Comparison of ENCODE assay signal across 16 cellular contexts in genomic region chr21:40680311-40680710, GRCh38.
"Had no signal": no experiment of that assay in that cellular context is flagged by ENCODE, and none has a peak within 500 bp of the region (broad histone marks: within the 10 kb centered on the region; RNA-seq: fewer than 3 reads in every experiment).

No MANE protein-coding gene starts in this region.

- H3K9ac ChIP-seq: parathyroid adenoma had no signal

- H3K36me3 Mint-ChIP-seq: immature natural killer cell, type B pancreatic cell had no signal

- H3K79me2 ChIP-seq: parathyroid adenoma had no signal

- H3K4me3 ChIP-seq: dorsolateral prefrontal cortex, lower lobe of right lung, suprapubic skin had no signal

- H3K27ac ChIP-seq: lower lobe of right lung, parathyroid adenoma, suprapubic skin had no signal

- H3K4me1 Mint-ChIP-seq: activated B cell treated with CpG ODN at 0.5 μM for 24 hours; activated CD4-positive, alpha-beta T cell treated with anti-CD3 and anti-CD28 coated beads, Interleukin-2, amount 10 ng/mL, durations not matched to agents 24 days and 14 days; activated naive CD8-positive, alpha-beta T cell treated with anti-CD3 and anti-CD28 coated beads, Interleukin-2, amount 50 U/mL, for 24 hours; immature natural killer cell had no signal

- H3K4me1 ChIP-seq: lower lobe of right lung, parathyroid adenoma, suprapubic skin had no signal

- H3K27me3 Mint-ChIP-seq: activated B cell treated with CpG ODN at 0.5 μM for 24 hours; activated CD4-positive, alpha-beta T cell treated with anti-CD3 and anti-CD28 coated beads, Interleukin-2, amount 10 ng/mL, durations not matched to agents 24 days and 14 days; type B pancreatic cell had no signal

- H3K4me3 Mint-ChIP-seq: activated B cell treated with CpG ODN at 0.5 μM for 24 hours; activated CD4-positive, alpha-beta T cell treated with anti-CD3 and anti-CD28 coated beads, Interleukin-2, amount 10 ng/mL, durations not matched to agents 24 days and 14 days; activated naive CD8-positive, alpha-beta T cell treated with anti-CD3 and anti-CD28 coated beads, Interleukin-2, amount 50 U/mL, for 24 hours; activated T-helper 1 cell treated with anti-CD3 and anti-CD28 coated beads, Interleukin-12 subunit alpha, Interleukin-12 subunit beta, Interleukin-2, Interleukin-4 antibody, amounts not matched to agents 30 ng/mL and 10 ng/mL and 1 ng/mL, durations not matched to agents 14 hours and 24 hours and 36 hours; immature natural killer cell; type B pancreatic cell had no signal

- H2AFZ ChIP-seq: parathyroid adenoma had no signal

- H3K27me3 ChIP-seq: suprapubic skin had no signal

- H3K9me3 ChIP-seq: lower lobe of right lung had no signal

- H3K9me3 Mint-ChIP-seq: activated CD4-positive, alpha-beta T cell treated with anti-CD3 and anti-CD28 coated beads, Interleukin-2, amount 10 ng/mL, durations not matched to agents 24 days and 14 days; type B pancreatic cell had no signal

- H3K27ac Mint-ChIP-seq: activated B cell treated with CpG ODN at 0.5 μM for 24 hours; activated CD4-positive, alpha-beta T cell treated with anti-CD3 and anti-CD28 coated beads, Interleukin-2, amount 10 ng/mL, durations not matched to agents 24 days and 14 days; activated naive CD8-positive, alpha-beta T cell treated with anti-CD3 and anti-CD28 coated beads, Interleukin-2, amount 50 U/mL, for 24 hours; activated T-helper 1 cell treated with anti-CD3 and anti-CD28 coated beads, Interleukin-12 subunit alpha, Interleukin-12 subunit beta, Interleukin-2, Interleukin-4 antibody, amounts not matched to agents 30 ng/mL and 10 ng/mL and 1 ng/mL, durations not matched to agents 14 hours and 24 hours and 36 hours; immature natural killer cell; type B pancreatic cell had no signal

- DNase-seq: activated B cell treated with CpG ODN at 0.5 μM for 24 hours; activated CD4-positive, alpha-beta T cell treated with anti-CD3 and anti-CD28 coated beads, Interleukin-2, amount 10 ng/mL, durations not matched to agents 24 days and 14 days; activated naive CD4-positive, alpha-beta T cell treated with Interleukin-2 at 50 U/mL for 16 hours; activated naive CD8-positive, alpha-beta T cell treated with anti-CD3 and anti-CD28 coated beads, Interleukin-2, amount 50 U/mL, for 24 hours; dorsolateral prefrontal cortex; immature natural killer cell; left cardiac atrium; lower lobe of right lung; retina; stimulated activated CD4-positive, alpha-beta T cell treated with anti-CD3 and anti-CD28 coated beads, Interleukin-4, amount 100 ng/mL, for 1 hour; stimulated activated CD8-positive, alpha-beta memory T cell treated with anti-CD3 and anti-CD28 coated beads, Interleukin-4, amount 100 ng/mL, for 48 hours; stimulated activated naive CD8-positive, alpha-beta T cell treated with anti-CD3 and anti-CD28 coated beads, Interleukin-15, Interleukin-2, amounts not matched to agents 100 U/mL and 50 U/mL, for 24 hours had no signal

- H3K36me3 ChIP-seq: lower lobe of right lung, suprapubic skin had no signal

- ATAC-seq: activated naive CD8-positive, alpha-beta T cell treated with anti-CD3 and anti-CD28 coated beads, Interleukin-2, amount 50 U/mL, for 24 hours; left cardiac atrium; lower lobe of right lung; stimulated activated naive CD8-positive, alpha-beta T cell treated with anti-CD3 and anti-CD28 coated beads, Interleukin-15, Interleukin-2, amounts not matched to agents 100 U/mL and 50 U/mL, for 24 hours had no signal
